In genomic region chr18:76588591-76589303, GRCh38 we compare ENCODE assay signal across 10 cellular contexts.
DNase-seq lines count a peak whose midpoint lies in the region; ATAC-seq and TF ChIP-seq lines count a peak whose summit lies in the region.
"Had no signal": no experiment of that assay in that cellular context is flagged by ENCODE, and none has a peak within 500 bp of the region (broad histone marks: within the 10 kb centered on the region; RNA-seq: fewer than 3 reads in every experiment).

No MANE protein-coding gene starts in this region.

- H3K36me3 Mint-ChIP-seq in natural killer cell treated with Interleukin-12 subunit alpha and Interleukin-12 subunit beta and Interleukin-15 and Interleukin-18, amount 100 ng/mL, for 72 hours, result no peaks in the 10 kb centered on the region

- H3K36me3 ChIP-seq in ACC112 (ENCODE audit: insufficient read depth, low read length), result no peaks in the 10 kb centered on the region

- H3K4me3 Mint-ChIP-seq in natural killer cell treated with Interleukin-12 subunit alpha and Interleukin-12 subunit beta and Interleukin-15 and Interleukin-18, amount 100 ng/mL, for 72 hours, result peak overlapping the region; percentile 78

- ATAC-seq in natural killer cell treated with Interleukin-12 subunit alpha and Interleukin-12 subunit beta and Interleukin-15 and Interleukin-18, amount 100 ng/mL, for 72 hours, result no peak
- ATAC-seq in HG03460 (IDR thresholded peaks at IDR 0.05; ENCODE audit: unreplicated experiment) (no peak), GM19397 (IDR thresholded peaks at IDR 0.05; ENCODE audit: unreplicated experiment) (no peak)

- DNase-seq in NCI-H146 (lab: John Stamatoyannopoulos, UW), result peak; percentile 48
- peak; percentile 16 for DNase-seq in epithelial cell of esophagus (ENCODE audit: low read depth)
- no peak for DNase-seq in natural killer cell treated with Interleukin-12 subunit alpha and Interleukin-12 subunit beta and Interleukin-15 and Interleukin-18, amount 100 ng/mL, for 72 hours (ENCODE audit: low spot score)
- DNase-seq in LoVo (ENCODE audit: low spot score), result no peak
- no peak for DNase-seq in cortex of kidney (lab: John Stamatoyannopoulos, UW)
- DNase-seq: NCI-H187 treated with DMSO at 0.1 percent for 48 hours; stimulated activated naive CD4-positive, alpha-beta T cell treated with Interleukin-2 at 50 U/mL for 16 hours had no signal

- peaks cover 5% of the 10 kb centered on the region for H3K27me3 ChIP-seq in ACC112 (ENCODE audit: insufficient read depth, low read length)

- no peak for TF ChIP-seq CTCF in epithelial cell of esophagus (IDR thresholded peaks at IDR 0.05; ENCODE audit: insufficient read depth, low read depth, low read length, missing control alignments)

- no peak overlapping the region for H3K27ac ChIP-seq in ACC112 (ENCODE audit: low read depth, low read length)

- H3K4me3 ChIP-seq in ACC112 (ENCODE audit: low read depth, low read length), result peak overlapping the region; percentile 48
- peak overlapping the region; percentile 38 for H3K4me3 ChIP-seq in epithelial cell of esophagus (ENCODE audit: low read length)

- H3K9me3 Mint-ChIP-seq in natural killer cell treated with Interleukin-12 subunit alpha and Interleukin-12 subunit beta and Interleukin-15 and Interleukin-18, amount 100 ng/mL, for 72 hours, result no peaks in the 10 kb centered on the region

- no peaks in the 10 kb centered on the region for H3K79me2 ChIP-seq in ACC112 (ENCODE audit: control insufficient read depth, insufficient read depth, low read length, unreplicated experiment)

- H3K4me1 ChIP-seq in ACC112 (ENCODE audit: control insufficient read depth, insufficient read depth, low read length, unreplicated experiment), result peaks cover 4% of the 10 kb centered on the region

- H3K27me3 Mint-ChIP-seq in natural killer cell treated with Interleukin-12 subunit alpha and Interleukin-12 subunit beta and Interleukin-15 and Interleukin-18, amount 100 ng/mL, for 72 hours, result peaks cover 36 to 46% of the 10 kb centered on the region in 2 donors

- H3K4me1 Mint-ChIP-seq in natural killer cell treated with Interleukin-12 subunit alpha and Interleukin-12 subunit beta and Interleukin-15 and Interleukin-18, amount 100 ng/mL, for 72 hours (ENCODE audit: low read depth in 2 of 2), result peaks cover 12 to 14% of the 10 kb centered on the region in 2 donors

- peak overlapping the region in 1 of 2 donors; percentile 22 for H3K27ac Mint-ChIP-seq in natural killer cell treated with Interleukin-12 subunit alpha and Interleukin-12 subunit beta and Interleukin-15 and Interleukin-18, amount 100 ng/mL, for 72 hours

- peak overlapping the region; percentile 55 for H2AFZ ChIP-seq in ACC112 (ENCODE audit: low read length, unreplicated experiment)

Comparison
In these comparisons a context has a peak if more than half of its experiments do, and no peak if none do; other contexts are left out.
1. DNase-seq: peak in NCI-H146 (single experiment) and epithelial cell of esophagus (single experiment); none in natural killer cell treated with Interleukin-12 subunit alpha and Interleukin-12 subunit beta and Interleukin-15 and Interleukin-18, amount 100 ng/mL, for 72 hours (single experiment), LoVo (single experiment) and cortex of kidney (single experiment).